In the genomic region with DNA sequence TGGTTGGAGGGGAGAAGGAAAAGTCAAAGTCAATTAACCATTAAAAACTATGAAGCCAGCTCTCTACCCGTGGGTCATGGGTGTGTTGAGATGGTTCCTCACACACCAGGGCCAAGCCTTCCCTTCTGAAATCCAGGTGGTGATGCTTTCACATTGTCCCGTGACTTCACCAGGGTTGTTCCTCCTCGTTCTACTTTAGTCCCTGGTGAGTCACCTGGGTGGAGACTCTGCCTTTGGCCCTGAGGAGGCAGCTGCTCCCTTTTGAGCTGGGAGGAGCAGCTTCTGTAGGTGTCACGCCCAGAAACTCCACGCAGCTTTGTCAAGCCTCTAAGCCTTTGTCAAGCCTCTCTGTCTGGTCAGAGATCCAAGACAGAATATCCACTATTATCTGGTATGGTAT, we compare ENCODE assay signal across 10 cellular contexts.
DNase-seq lines count a peak whose midpoint lies in the region; ATAC-seq and TF ChIP-seq lines count a peak whose summit lies in the region.
"Had no signal": no experiment of that assay in that cellular context is flagged by ENCODE, and none has a peak within 500 bp of the region (broad histone marks: within the 10 kb centered on the region; RNA-seq: fewer than 3 reads in every experiment).

No MANE protein-coding gene starts in this region.

- H3K27me3 Mint-ChIP-seq in endothelial cell (ENCODE audit: unreplicated experiment): no peaks in the 10 kb centered on the region
- H3K27me3 Mint-ChIP-seq: activated naive CD4-positive, alpha-beta T cell treated with anti-CD3 and anti-CD28 coated beads, Interleukin-2, amount 50 U/mL, for 24 hours had no signal

- no peak overlapping the region for H3K27ac Mint-ChIP-seq in endothelial cell (ENCODE audit: unreplicated experiment)
- H3K27ac Mint-ChIP-seq: activated naive CD4-positive, alpha-beta T cell treated with anti-CD3 and anti-CD28 coated beads, Interleukin-2, amount 50 U/mL, for 24 hours had no signal

- no peaks in the 10 kb centered on the region for H3K4me1 Mint-ChIP-seq in endothelial cell (ENCODE audit: unreplicated experiment)
- H3K4me1 Mint-ChIP-seq: activated naive CD4-positive, alpha-beta T cell treated with anti-CD3 and anti-CD28 coated beads, Interleukin-2, amount 50 U/mL, for 24 hours had no signal

- H3K4me3 ChIP-seq in epithelial cell of esophagus (ENCODE audit: low read length): no peak overlapping the region

- TF ChIP-seq CTCF in epithelial cell of esophagus (IDR thresholded peaks at IDR 0.05; ENCODE audit: insufficient read depth, low read depth, low read length, missing control alignments) (no peak), endothelial cell (IDR thresholded peaks at IDR 0.05; ENCODE audit: unreplicated experiment) (no peak)

- H3K4me3 Mint-ChIP-seq in endothelial cell (ENCODE audit: unreplicated experiment): no peak overlapping the region
- H3K4me3 Mint-ChIP-seq: activated naive CD4-positive, alpha-beta T cell treated with anti-CD3 and anti-CD28 coated beads, Interleukin-2, amount 50 U/mL, for 24 hours had no signal

- no peaks in the 10 kb centered on the region for H3K36me3 Mint-ChIP-seq in endothelial cell (ENCODE audit: low read depth, unreplicated experiment)
- H3K36me3 Mint-ChIP-seq: activated naive CD4-positive, alpha-beta T cell treated with anti-CD3 and anti-CD28 coated beads, Interleukin-2, amount 50 U/mL, for 24 hours had no signal

- H3K9me3 Mint-ChIP-seq in endothelial cell (ENCODE audit: unreplicated experiment): no peaks in the 10 kb centered on the region

- DNase-seq in COLO668 (lab: John Stamatoyannopoulos, UW; ENCODE audit: unreplicated experiment) (peak; percentile 72), epithelial cell of esophagus (ENCODE audit: low read depth) (peak; percentile 97), endothelial cell (ENCODE audit: low spot score) (no peak), UCSD-AML1 (lab: John Stamatoyannopoulos, UW; ENCODE audit: unreplicated experiment) (no peak)
- no peak for DNase-seq in stimulated activated naive CD4-positive, alpha-beta T cell treated with Interleukin-2 at 50 U/mL for 16 hours (lab: John Stamatoyannopoulos, UW)
- DNase-seq in activated CD4-positive, alpha-beta T cell treated with anti-CD3 and anti-CD28 coated beads, Interleukin-2, amount 50 U/mL, for 48 hours: no peak
- DNase-seq: activated CD4-positive, alpha-beta T cell treated with anti-CD3 and anti-CD28 coated beads for 1 hour had no signal

- ATAC-seq in GM21717 (IDR thresholded peaks at IDR 0.05; ENCODE audit: unreplicated experiment): peak; percentile 67
- peak; percentile 56 for ATAC-seq in HG03442 (IDR thresholded peaks at IDR 0.05; ENCODE audit: unreplicated experiment)

Comparison
In these comparisons a context has a peak if more than half of its experiments do, and no peak if none do; other contexts are left out.
1. DNase-seq: peak in COLO668 (single experiment) and epithelial cell of esophagus (single experiment); none in endothelial cell (single experiment), stimulated activated naive CD4-positive, alpha-beta T cell treated with Interleukin-2 at 50 U/mL for 16 hours (single experiment), UCSD-AML1 (single experiment) and activated CD4-positive, alpha-beta T cell treated with anti-CD3 and anti-CD28 coated beads, Interleukin-2, amount 50 U/mL, for 48 hours (0 of 2).